ENCODE assay signal across 9 cellular contexts in the genomic region with DNA sequence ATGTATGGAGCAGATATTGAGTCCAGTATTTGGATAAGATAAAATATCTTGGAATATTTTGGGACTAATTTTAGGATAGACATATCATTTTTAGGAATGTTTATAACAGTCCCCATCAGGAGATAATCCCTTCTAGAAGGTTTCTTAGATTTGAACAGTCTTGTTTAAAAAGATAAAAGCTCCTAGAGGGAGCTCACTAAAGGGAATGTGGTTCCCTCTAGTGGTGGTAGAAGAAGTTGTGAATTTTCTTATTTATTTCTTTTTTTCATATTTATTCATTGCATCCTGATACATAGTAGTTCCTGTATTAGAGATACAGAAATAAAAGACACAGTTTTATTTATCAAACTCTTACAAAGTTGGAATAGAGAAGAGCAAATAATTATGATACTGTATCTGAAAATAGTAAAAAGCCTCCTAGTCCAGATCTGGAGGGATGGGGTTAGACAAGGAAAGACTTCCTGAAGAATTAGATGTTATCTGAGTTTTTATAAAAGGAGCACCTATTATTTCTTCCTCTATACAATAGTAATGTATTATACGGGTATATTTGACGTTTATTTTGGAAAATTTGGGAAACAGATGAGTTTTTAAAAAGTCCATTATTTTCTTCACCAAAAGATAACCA. TPM values are rescaled to one million over a fixed set of nuclear protein-coding genes. Genes with fewer than 3 reads are reported as not detected.
DNase-seq lines count a peak whose midpoint lies in the region; ATAC-seq and TF ChIP-seq lines count a peak whose summit lies in the region.
"Had no signal": no experiment of that assay in that cellular context is flagged by ENCODE, and none has a peak within 500 bp of the region (broad histone marks: within the 10 kb centered on the region; RNA-seq: fewer than 3 reads in every experiment).

No MANE protein-coding gene starts in this region.

- H3K4me1 ChIP-seq in RWPE2 (ENCODE audit: insufficient read depth, poor library complexity, severe bottlenecking) (no peaks in the 10 kb centered on the region), fibroblast of lung (ENCODE audit: control insufficient read depth, extremely low read depth, insufficient read depth, low read length) (no peaks in the 10 kb centered on the region), prostate gland (replicated peaks) (no peaks in the 10 kb centered on the region)

- H4K20me1 ChIP-seq in fibroblast of lung (ENCODE audit: control insufficient read depth, extremely low read depth, insufficient read depth, low read length) = no peaks in the 10 kb centered on the region

- no peak overlapping the region for H2AFZ ChIP-seq in fibroblast of lung (ENCODE audit: low read length)

- H3K27ac ChIP-seq in RWPE2 (ENCODE audit: poor library complexity, severe bottlenecking) = no peak overlapping the region
- H3K27ac ChIP-seq in fibroblast of lung (ENCODE audit: insufficient read depth, low read length) = no peak overlapping the region
- H3K27ac ChIP-seq in prostate gland = no peak overlapping the region
- H3K27ac ChIP-seq: SJCRH30 had no signal

- H3K4me2 ChIP-seq in fibroblast of lung (ENCODE audit: extremely low read depth, insufficient read depth, low read length) = no peak overlapping the region

- intact Hi-C loops in prostate gland (cut with DNase I) = loop anchor here (10.0 kb wide), 1 partner anchor 684 kb away; the partner anchor contains the start of gene KLHDC10

- H3K4me3 ChIP-seq in LNCaP clone FGC (ENCODE audit: low read depth, low read length) (no peak overlapping the region), RWPE2 (ENCODE audit: severe bottlenecking) (no peak overlapping the region), fibroblast of lung (replicated peaks in 1 of 4; ENCODE audit: control extremely low read depth in 1 of 4, insufficient read depth in 1 of 4, low read depth in 3 of 4, low read length in 4 of 4) (no peak overlapping the region), prostate gland (no peak overlapping the region)
- H3K4me3 ChIP-seq: SJCRH30 had no signal

- WGBS in prostate gland = 0% methylated on average over 2 of the region's 2 CpGs

- ATAC-seq in RWPE2 (ENCODE audit: low read depth) (no peak), HG03378 (IDR thresholded peaks at IDR 0.05; ENCODE audit: unreplicated experiment) (no peak), GM21390 (IDR thresholded peaks at IDR 0.05; ENCODE audit: unreplicated experiment) (no peak), HG03354 (IDR thresholded peaks at IDR 0.05; ENCODE audit: poor library complexity, severe bottlenecking, unreplicated experiment) (no peak)

- H3K27me3 ChIP-seq in RWPE2 (ENCODE audit: insufficient read depth, poor library complexity, severe bottlenecking) (no peaks in the 10 kb centered on the region), fibroblast of lung (ENCODE audit: control insufficient read depth, insufficient read depth, low read length) (peaks cover 4% of the 10 kb centered on the region), prostate gland (replicated peaks; ENCODE audit: insufficient read depth) (no peaks in the 10 kb centered on the region)
- H3K27me3 ChIP-seq: SJCRH30 had no signal

- no peak for TF ChIP-seq POLR2A in prostate gland (IDR thresholded peaks at IDR 0.05)

- no peaks in the 10 kb centered on the region for H3K9me3 ChIP-seq in RWPE2 (ENCODE audit: severe bottlenecking)
- H3K9me3 ChIP-seq in fibroblast of lung (ENCODE audit: control insufficient read depth, insufficient read depth, low read depth, low read length) = no peaks in the 10 kb centered on the region
- no peaks in the 10 kb centered on the region for H3K9me3 ChIP-seq in prostate gland

- TF ChIP-seq CTCF in LNCaP clone FGC (IDR thresholded peaks at IDR 0.05; ENCODE audit: control insufficient read depth, extremely low read depth, insufficient read depth) = peak; percentile 55
- TF ChIP-seq CTCF in RWPE2 (IDR thresholded peaks at IDR 0.05; ENCODE audit: poor library complexity, severe bottlenecking) = peak; percentile 93
- peak; percentile 39 to 58 for TF ChIP-seq CTCF in fibroblast of lung (conservative IDR thresholded peaks at IDR 0.05 in 1 of 2, IDR thresholded peaks at IDR 0.05 in 1 of 2; ENCODE audit: low read depth in 1 of 2, low read length in 2 of 2)
- TF ChIP-seq CTCF in prostate gland (IDR thresholded peaks at IDR 0.05) = peak; percentile 45 to 61 (median 54)

- H3K79me2 ChIP-seq in fibroblast of lung (ENCODE audit: control insufficient read depth, insufficient read depth, low read length) = no peaks in the 10 kb centered on the region

- DNase-seq in DMS79 (lab: John Stamatoyannopoulos, UW) (peak; percentile 21), LNCaP clone FGC (ENCODE audit: low read depth) (peak; percentile 28), RWPE2 (ENCODE audit: low spot score) (no peak), fibroblast of lung (ENCODE audit: low read depth in 2 of 2) (peak; percentile 49 to 80), prostate gland (ENCODE audit: low spot score) (no peak)

- no peaks in the 10 kb centered on the region for H3K36me3 ChIP-seq in RWPE2 (ENCODE audit: low read depth)
- no peaks in the 10 kb centered on the region for H3K36me3 ChIP-seq in fibroblast of lung (ENCODE audit: control insufficient read depth, insufficient read depth, low read length)
- no peaks in the 10 kb centered on the region for H3K36me3 ChIP-seq in prostate gland

- no peak overlapping the region for H3K9ac ChIP-seq in fibroblast of lung (ENCODE audit: insufficient read depth, low read length)

RNA-seq across cellular contexts. Expression of gene KLF14, which starts 24.5 kb away (rescaled TPM):
- total RNA-seq in fibroblast of lung = under 0.01 TPM in 2 replicates
- polyA plus RNA-seq in fibroblast of lung = 0.05 and 0.27 TPM in 2 replicates
- polyA plus RNA-seq in fibroblast of lung (2012) = 0.12 and 0.34 TPM in 2 replicates
- polyA minus RNA-seq in fibroblast of lung (ENCODE audit: low replicate concordance) = 0.16 TPM in 1 of 2 replicates, not detected in the other
- total RNA-seq in prostate gland = under 1 TPM in 1 of 2 donors, not detected in 1; 0.57 TPM

Comparison
In these comparisons a context has a peak if more than half of its experiments do, and no peak if none do; other contexts are left out.
1. DNase-seq: peak in DMS79 (single experiment), LNCaP clone FGC (single experiment) and fibroblast of lung (2 of 2); none in RWPE2 (single experiment) and prostate gland (single experiment).
2. Peak in every context shown above with its lines, with median percentiles within 50 percentile points of each other: CTCF ChIP-seq.